Comparison of ENCODE assay signal across 12 cellular contexts in genomic region chr1:167488786-167489185, GRCh38. TPM values are rescaled to one million over a fixed set of nuclear protein-coding genes. Genes with fewer than 3 reads are reported as not detected.
DNase-seq lines count a peak whose midpoint lies in the region; ATAC-seq and TF ChIP-seq lines count a peak whose summit lies in the region.
"Had no signal": no experiment of that assay in that cellular context is flagged by ENCODE, and none has a peak within 500 bp of the region (broad histone marks: within the 10 kb centered on the region; RNA-seq: fewer than 3 reads in every experiment).

No MANE protein-coding gene starts in this region.

- peak overlapping the region; percentile 95 for H3K27ac ChIP-seq in ectodermal cell (ENCODE audit: insufficient read depth, low read depth, low read length, poor library complexity, severe bottlenecking)
- peak overlapping the region in 5 of 8 donors; percentile 22 to 64 (median 50) for H3K27ac ChIP-seq in spleen
- H3K27ac ChIP-seq: VCaP had no signal

- no peaks in the 10 kb centered on the region for H3K9me3 Mint-ChIP-seq in activated T-cell treated with anti-CD3 and anti-CD28 coated beads, Interleukin-2, amount 50 U/mL, for 24 hours

- no peak for DNase-seq in activated T-cell treated with anti-CD3 and anti-CD28 coated beads, Interleukin-2, amount 50 U/mL, for 24 hours
- DNase-seq in activated T-cell treated with anti-CD3 and anti-CD28 coated beads for 4 hours (no peak), SHP77 (lab: John Stamatoyannopoulos, UW) (peak; percentile 53 to 64), spleen (no peak), GM10248 (ENCODE audit: extremely low spot score) (no peak)
- DNase-seq: mucosa of descending colon, NCI-H446 treated with DMSO at 0.1 percent for 48 hours had no signal

- H3K9me3 ChIP-seq in ectodermal cell (ENCODE audit: control insufficient read depth, low read length) (no peaks in the 10 kb centered on the region), spleen (no peaks in the 10 kb centered on the region)
- H3K9me3 ChIP-seq: mucosa of descending colon had no signal

- H3K4me1 Mint-ChIP-seq in activated T-cell treated with anti-CD3 and anti-CD28 coated beads, Interleukin-2, amount 50 U/mL, for 24 hours (ENCODE audit: low read depth) = peaks cover 97% of the 10 kb centered on the region

- no peaks in the 10 kb centered on the region for H3K27me3 Mint-ChIP-seq in activated T-cell treated with anti-CD3 and anti-CD28 coated beads, Interleukin-2, amount 50 U/mL, for 24 hours

- intact Hi-C loops in spleen (cut with DNase I; ENCODE audit: low total_unique reads) = no loop called here

- peaks cover 53% of the 10 kb centered on the region for H3K4me1 ChIP-seq in ectodermal cell (ENCODE audit: control insufficient read depth, insufficient read depth, low read length)
- H3K4me1 ChIP-seq in spleen = peaks cover 0 to 97% (median 20%) of the 10 kb centered on the region in 6 donors

- no peaks in the 10 kb centered on the region for H3K36me3 ChIP-seq in ectodermal cell (ENCODE audit: control insufficient read depth, insufficient read depth, low read length)
- H3K36me3 ChIP-seq in spleen = no peaks in the 10 kb centered on the region

- H3K27me3 ChIP-seq in ectodermal cell (ENCODE audit: control insufficient read depth, insufficient read depth, low read length, poor library complexity, severe bottlenecking) (no peaks in the 10 kb centered on the region), spleen (replicated peaks in 1 of 7) (peaks cover 0 to 12% (median 0%) of the 10 kb centered on the region in 7 donors)

- TF ChIP-seq CTCF in spleen (IDR thresholded peaks at IDR 0.05 in 8 of 11, conservative IDR thresholded peaks at IDR 0.05 in 3 of 11) (no peak), GM10248 (IDR thresholded peaks at IDR 0.05; ENCODE audit: control extremely low read depth, extremely low read depth, low read depth, missing control alignments) (no peak)

- ATAC-seq in HG02571 (IDR thresholded peaks at IDR 0.05; ENCODE audit: unreplicated experiment) (no peak), GM19467 (IDR thresholded peaks at IDR 0.05; ENCODE audit: unreplicated experiment) (no peak)

- TF ChIP-seq POLR2A in spleen (IDR thresholded peaks at IDR 0.05) = no peak

- H3K27ac Mint-ChIP-seq in activated T-cell treated with anti-CD3 and anti-CD28 coated beads, Interleukin-2, amount 50 U/mL, for 24 hours = peak overlapping the region; percentile 88

- POLR2A ChIA-PET in GM10248 (lab: Yijun Ruan, JAX) = no interaction called here

- CTCF ChIA-PET in GM10248 (lab: Yijun Ruan, JAX) = interaction anchor here (1.3 kb wide), 1 partner anchor 44 kb away, joined by 5 read pairs; no protein-coding TSS in a partner anchor

- peak overlapping the region; percentile 61 for H3K4me3 Mint-ChIP-seq in activated T-cell treated with anti-CD3 and anti-CD28 coated beads, Interleukin-2, amount 50 U/mL, for 24 hours

- 25 to 28% methylated on average over 14 of the region's 14 CpGs for WGBS in ectodermal cell, 2 experiments
- 52 to 77% (median 55%) methylated on average over 14 of the region's 14 CpGs for WGBS in spleen, 5 donors

- peaks cover 72% of the 10 kb centered on the region for H3K36me3 Mint-ChIP-seq in activated T-cell treated with anti-CD3 and anti-CD28 coated beads, Interleukin-2, amount 50 U/mL, for 24 hours (ENCODE audit: low read depth)

- H3K4me3 ChIP-seq in ectodermal cell (ENCODE audit: insufficient read depth, low read depth, low read length) (no peak overlapping the region), spleen (no peak overlapping the region)
- H3K4me3 ChIP-seq: mucosa of descending colon had no signal

RNA-seq across cellular contexts. Expression of gene CD247, which starts 29.5 kb away (rescaled TPM):
- 3.5 TPM for polyA plus RNA-seq in ectodermal cell (2013, experiment 1 of 4)
- polyA plus RNA-seq in ectodermal cell (2013, experiment 2 of 4) = 1.7 TPM
- polyA plus RNA-seq in ectodermal cell (2013, experiment 3 of 4) = 1.2 TPM
- polyA plus RNA-seq in ectodermal cell (2013, experiment 4 of 4) = 1.2 TPM
- 10 to 100 TPM; 15.8 to 67.1 (median 37.7) TPM for total RNA-seq in spleen
- 10 to 100 TPM; 16.0 to 17.8 (median 16.3) TPM for polyA plus RNA-seq in spleen
- total RNA-seq: fibroblast of lung had no signal
- polyA plus RNA-seq: fibroblast of lung had no signal

Comparison
In these comparisons a context has a peak if more than half of its experiments do, and no peak if none do; other contexts are left out.
1. DNase-seq: peak in SHP77 (2 of 2); none in activated T-cell treated with anti-CD3 and anti-CD28 coated beads, Interleukin-2, amount 50 U/mL, for 24 hours (single experiment), activated T-cell treated with anti-CD3 and anti-CD28 coated beads for 4 hours (single experiment), spleen (single experiment) and GM10248 (single experiment).